In the genomic region with DNA sequence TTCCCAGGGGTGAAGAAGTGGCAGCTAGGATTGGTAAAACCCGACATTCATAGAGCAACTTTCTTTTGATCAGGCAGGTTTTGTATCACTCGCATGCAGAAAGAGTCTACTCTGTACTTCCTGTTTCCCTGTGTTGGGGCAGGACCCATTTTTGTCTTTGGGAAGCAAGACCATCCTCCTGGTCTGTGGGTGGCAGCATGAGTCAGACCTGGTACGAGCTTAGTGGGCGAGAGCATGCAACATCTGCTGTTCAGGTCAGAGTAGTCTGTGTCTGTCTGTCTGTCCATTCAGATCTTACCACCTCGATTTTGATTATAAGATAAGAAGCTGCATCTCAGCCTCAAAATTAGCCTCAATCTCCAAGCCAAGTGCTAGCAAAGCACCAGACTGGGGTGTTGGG, we compare ENCODE assay signal across 9 cellular contexts.
DNase-seq lines count a peak whose midpoint lies in the region; ATAC-seq and TF ChIP-seq lines count a peak whose summit lies in the region.
"Had no signal": no experiment of that assay in that cellular context is flagged by ENCODE, and none has a peak within 500 bp of the region (broad histone marks: within the 10 kb centered on the region; RNA-seq: fewer than 3 reads in every experiment).

No MANE protein-coding gene starts in this region.

- H3K4me3 ChIP-seq in GM12865 (ENCODE audit: low read depth, low read length) (no peak overlapping the region), testis (no peak overlapping the region)

- no peak overlapping the region for H3K27ac Mint-ChIP-seq in mesothelial cell of epicardium

- no peaks in the 10 kb centered on the region for H3K27me3 ChIP-seq in testis

- intact Hi-C loops in testis (cut with DNase I; ENCODE audit: low total_unique reads): no loop called here

- WGBS in testis, 2 donors: 54 to 70% methylated on average over 4 to 5 of the region's 5 CpGs

- no peaks in the 10 kb centered on the region for H3K9me3 Mint-ChIP-seq in mesothelial cell of epicardium

- no peak overlapping the region for H3K4me3 Mint-ChIP-seq in mesothelial cell of epicardium

- peaks cover 3% of the 10 kb centered on the region for H3K27me3 Mint-ChIP-seq in mesothelial cell of epicardium (ENCODE audit: low read depth)

- peaks cover 27% of the 10 kb centered on the region for H3K4me1 ChIP-seq in testis

- no peak for ATAC-seq in HG03280 (IDR thresholded peaks at IDR 0.05; ENCODE audit: unreplicated experiment)

- H3K9me3 ChIP-seq in testis: no peaks in the 10 kb centered on the region

- H3K36me3 Mint-ChIP-seq in mesothelial cell of epicardium: no peaks in the 10 kb centered on the region

- TF ChIP-seq CTCF in GM12865 (IDR thresholded peaks at IDR 0.05; ENCODE audit: insufficient read depth, low read depth, low read length, missing control alignments) (no peak), testis (IDR thresholded peaks at IDR 0.05) (no peak), mesothelial cell of epicardium (IDR thresholded peaks at IDR 0.05; ENCODE audit: unreplicated experiment) (no peak)

- H3K4me1 Mint-ChIP-seq in mesothelial cell of epicardium: peaks cover 22% of the 10 kb centered on the region

- peak overlapping the region in 1 of 2 donors; percentile 79 for H3K27ac ChIP-seq in testis

- peak; percentile 28 for DNase-seq in GM12865 (ENCODE audit: low read depth)
- DNase-seq in SIG-M5 (lab: John Stamatoyannopoulos, UW): peak; percentile 27
- peak; percentile 37 for DNase-seq in astrocyte of the hippocampus (ENCODE audit: low read depth, low spot score)
- peak; percentile 77 for DNase-seq in stimulated activated CD4-positive, alpha-beta T cell treated with anti-CD3 and anti-CD28 coated beads, Interleukin-15, amount 100 ng/mL, for 24 hours
- DNase-seq in testis: no peak
- no peak for DNase-seq in mesothelial cell of epicardium (ENCODE audit: low spot score in 2 of 2, unreplicated experiment in 2 of 2)
- no peak for DNase-seq in middle frontal gyrus (ENCODE audit: extremely low spot score, low spot score)
- DNase-seq: T-helper 9 cell had no signal

- TF ChIP-seq POLR2A in testis (IDR thresholded peaks at IDR 0.05): no peak

- H3K36me3 ChIP-seq in testis (ENCODE audit: low read depth, missing control alignments): no peaks in the 10 kb centered on the region

Comparison
In these comparisons a context has a peak if more than half of its experiments do, and no peak if none do; other contexts are left out.
1. DNase-seq: peak in GM12865 (single experiment), SIG-M5 (single experiment), astrocyte of the hippocampus (single experiment) and stimulated activated CD4-positive, alpha-beta T cell treated with anti-CD3 and anti-CD28 coated beads, Interleukin-15, amount 100 ng/mL, for 24 hours (single experiment); none in testis (single experiment), mesothelial cell of epicardium (0 of 2) and middle frontal gyrus (single experiment).